19 cellular contexts compared by ENCODE assay signal in the genomic region with DNA sequence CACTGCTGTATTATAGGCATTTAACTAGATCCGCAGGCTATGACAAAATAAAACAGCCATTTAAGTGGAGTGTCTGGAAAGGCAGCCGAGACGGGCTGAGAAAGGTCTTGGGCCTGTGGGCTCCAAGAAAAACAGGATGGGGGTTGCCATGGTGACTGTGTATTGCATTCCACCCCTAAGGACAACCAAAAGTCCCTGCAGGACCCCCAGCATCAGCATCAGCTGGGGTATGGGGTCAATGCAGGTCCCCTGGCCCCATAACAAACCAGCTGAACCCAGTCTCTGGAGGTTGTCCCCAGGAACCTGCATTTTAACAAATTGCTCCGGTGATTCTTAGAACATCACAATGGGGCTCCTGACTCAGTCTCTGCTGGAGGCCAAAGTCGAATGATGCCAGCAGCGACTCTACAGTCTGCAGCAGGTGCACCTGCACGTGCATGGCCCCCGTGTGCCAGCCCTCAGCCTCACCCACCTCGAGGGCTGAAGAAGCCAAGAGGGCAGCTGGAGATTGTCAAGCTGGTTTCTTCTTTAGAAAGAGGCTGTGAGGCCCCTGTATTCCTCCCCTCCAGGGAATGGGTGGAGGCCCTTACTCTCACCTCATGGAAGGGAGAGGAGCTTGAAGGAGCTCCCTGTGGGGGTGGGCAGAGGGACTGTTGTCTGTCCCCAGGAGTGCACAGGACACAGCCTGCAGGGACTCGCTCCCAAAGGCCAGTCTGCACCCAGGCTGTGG.
"Had no signal": no experiment of that assay in that cellular context is flagged by ENCODE, and none has a peak within 500 bp of the region (broad histone marks: within the 10 kb centered on the region; RNA-seq: fewer than 3 reads in every experiment).

No MANE protein-coding gene starts in this region.

- H3K27ac ChIP-seq: dorsolateral prefrontal cortex, epithelial cell of prostate, esophagus muscularis mucosa, gastroesophageal sphincter, right atrium auricular region, stomach had no signal

- H3K27me3 ChIP-seq: right atrium auricular region had no signal

- H3K9me3 ChIP-seq: esophagus muscularis mucosa, mucosa of descending colon, right atrium auricular region had no signal

- ATAC-seq: gastroesophageal sphincter; left colon; mucosa of descending colon; naive thymus-derived CD8-positive, alpha-beta T cell had no signal

- FAIRE-seq: endometrium, small intestine, urothelium cell line had no signal

- H3K9me3 Mint-ChIP-seq: naive thymus-derived CD8-positive, alpha-beta T cell had no signal

- H3K4me1 ChIP-seq: esophagus muscularis mucosa, gastroesophageal sphincter, right atrium auricular region, stomach had no signal

- H3K4me3 ChIP-seq: dorsolateral prefrontal cortex, esophagus muscularis mucosa, gastroesophageal sphincter, mucosa of descending colon, right atrium auricular region, stomach had no signal

- DNase-seq: cortex of kidney; effector CD8-positive, alpha-beta T cell; left colon; mammary epithelial cell; mucosa of descending colon; naive thymus-derived CD8-positive, alpha-beta T cell; small intestine; stimulated activated CD4-positive, alpha-beta T cell treated with anti-CD3 and anti-CD28 coated beads, Interleukin-12 subunit alpha, Interleukin-12 subunit beta, amount 100 ng/mL, for 4 hours; stimulated activated naive CD4-positive, alpha-beta T cell; stomach; substantia nigra; trophoblast cell had no signal

- H3K36me3 Mint-ChIP-seq: naive thymus-derived CD8-positive, alpha-beta T cell had no signal

- H3K36me3 ChIP-seq: esophagus muscularis mucosa, gastroesophageal sphincter, right atrium auricular region, stomach had no signal

- H3K4me1 Mint-ChIP-seq: naive thymus-derived CD8-positive, alpha-beta T cell had no signal

- H3K4me3 Mint-ChIP-seq: naive thymus-derived CD8-positive, alpha-beta T cell had no signal
